In the genomic region with DNA sequence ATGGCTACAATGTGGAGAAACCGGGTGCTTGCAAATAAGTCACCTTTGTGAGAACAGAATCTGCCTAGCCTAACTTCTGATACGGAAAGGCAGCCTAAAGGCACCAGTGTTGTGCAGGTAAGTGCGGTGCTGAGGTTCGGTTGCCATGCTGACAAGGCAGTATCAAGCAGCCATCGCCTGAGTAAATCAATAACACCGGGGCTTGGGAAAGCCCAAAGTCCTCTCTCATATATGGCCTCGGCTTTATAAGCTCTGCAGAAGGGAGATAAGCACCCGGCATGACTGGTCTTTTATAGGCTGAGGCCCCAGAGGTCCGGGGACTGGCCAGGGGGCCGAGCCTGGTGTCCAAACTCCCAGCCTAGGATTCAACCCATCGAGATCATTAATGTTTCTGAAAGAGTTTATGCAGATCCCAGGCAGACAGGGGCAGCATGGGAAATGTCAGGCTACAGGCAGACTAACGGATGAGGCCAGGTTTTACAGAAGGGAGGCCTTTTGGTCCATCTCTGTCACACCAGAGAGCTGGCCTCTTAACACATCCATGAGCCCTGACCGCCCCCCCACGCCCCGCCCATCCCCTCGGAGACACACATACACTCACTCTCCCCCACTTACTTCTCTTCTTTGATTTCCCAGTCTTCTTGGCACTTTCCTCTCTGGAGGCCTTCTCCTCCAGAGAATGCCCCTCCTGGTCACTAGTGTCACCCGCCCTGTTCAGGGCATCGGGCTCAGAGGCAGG, we compare ENCODE assay signal across 31 cellular contexts. TPM values are rescaled to one million over a fixed set of nuclear protein-coding genes. Genes with fewer than 3 reads are reported as not detected.
A peak's percentile ranks its signal among the peaks of the same experiment; 100 is the strongest.
DNase-seq lines count a peak whose midpoint lies in the region; ATAC-seq, FAIRE-seq and TF ChIP-seq lines count a peak whose summit lies in the region.
"Had no signal": no experiment of that assay in that cellular context is flagged by ENCODE, and none has a peak within 500 bp of the region (broad histone marks: within the 10 kb centered on the region; RNA-seq: fewer than 3 reads in every experiment).

No MANE protein-coding gene starts in this region.

- H3K4me3 Mint-ChIP-seq in activated naive CD8-positive, alpha-beta T cell, result no peak overlapping the region
- no peak overlapping the region for H3K4me3 Mint-ChIP-seq in activated naive CD8-positive, alpha-beta T cell treated with anti-CD3 and anti-CD28 coated beads, Interleukin-2, amount 50 U/mL, for 24 hours
- no peak overlapping the region for H3K4me3 Mint-ChIP-seq in neural progenitor cell
- H3K4me3 Mint-ChIP-seq in osteocyte (ENCODE audit: unreplicated experiment), result no peak overlapping the region
- H3K4me3 Mint-ChIP-seq: activated naive CD4-positive, alpha-beta T cell treated with anti-CD3 and anti-CD28 coated beads, Interleukin-2, amount 50 U/mL, for 24 hours; CD4-positive, CD25-positive, alpha-beta regulatory T cell; memory B cell had no signal

- no peaks in the 10 kb centered on the region for H3K79me2 ChIP-seq in neural progenitor cell (ENCODE audit: low read depth)

- no peak for TF ChIP-seq CTCF in neural progenitor cell (IDR thresholded peaks at IDR 0.05)
- TF ChIP-seq CTCF in osteocyte (IDR thresholded peaks at IDR 0.05), result no peak
- no peak for TF ChIP-seq CTCF in right atrium auricular region (IDR thresholded peaks at IDR 0.05)

- H4K20me1 ChIP-seq in neural progenitor cell (ENCODE audit: low read depth), result no peaks in the 10 kb centered on the region

- H3K9ac ChIP-seq in neural progenitor cell, result no peak overlapping the region

- H3K9me3 ChIP-seq in neural progenitor cell (ENCODE audit: low read depth), result no peaks in the 10 kb centered on the region
- H3K9me3 ChIP-seq in right atrium auricular region, result no peaks in the 10 kb centered on the region
- H3K9me3 ChIP-seq: breast epithelium, gastroesophageal sphincter, upper lobe of right lung had no signal

- DNase-seq in activated naive CD8-positive, alpha-beta T cell treated with anti-CD3 and anti-CD28 coated beads, Interleukin-2, amount 50 U/mL, for 24 hours, result no peak
- DNase-seq in neural progenitor cell (ENCODE audit: low spot score) (no peak), osteocyte (ENCODE audit: extremely low spot score, unreplicated experiment) (no peak), DMS153 treated with DMSO at 0.1 percent for 48 hours (lab: John Stamatoyannopoulos, UW; ENCODE audit: unreplicated experiment) (no peak), right atrium auricular region (ENCODE audit: low spot score) (no peak)
- DNase-seq: 8988T; CD4-positive, CD25-positive, alpha-beta regulatory T cell; DMS 273 treated with DMSO at 0.1 percent for 48 hours; EL; HCEC 1CT; hippocampal formation; Karpas-422; NCI-H1417; NCI-H2081; NCI-H2227 treated with DMSO at 0.1 percent for 48 hours; NCI-H526 treated with DMSO at 0.1 percent for 48 hours; NK-92 treated with Interleukin-12 subunit alpha and Interleukin-12 subunit beta, amount 100 ng/mL, for 24 hours; Right ventricle myocardium superior; stimulated activated CD4-positive, alpha-beta T cell treated with anti-CD3 and anti-CD28 coated beads, Interleukin-15, amount 100 ng/mL, for 24 hours; stimulated activated CD4-positive, alpha-beta T cell treated with anti-CD3 and anti-CD28 coated beads, Interleukin-4, amount 100 ng/mL, for 4 hours; substantia nigra; upper lobe of right lung had no signal

- H3K36me3 ChIP-seq in neural progenitor cell, result no peaks in the 10 kb centered on the region
- H3K36me3 ChIP-seq in right atrium auricular region, result no peaks in the 10 kb centered on the region
- H3K36me3 ChIP-seq: breast epithelium had no signal

- H3K4me1 ChIP-seq in neural progenitor cell (no peaks in the 10 kb centered on the region), right atrium auricular region (no peaks in the 10 kb centered on the region)
- H3K4me1 ChIP-seq: breast epithelium, gastroesophageal sphincter, upper lobe of right lung had no signal

- peak overlapping the region; percentile 28 for H3K27ac Mint-ChIP-seq in activated naive CD8-positive, alpha-beta T cell
- no peak overlapping the region for H3K27ac Mint-ChIP-seq in activated naive CD8-positive, alpha-beta T cell treated with anti-CD3 and anti-CD28 coated beads, Interleukin-2, amount 50 U/mL, for 24 hours
- H3K27ac Mint-ChIP-seq in neural progenitor cell (peak overlapping the region; percentile 7), osteocyte (ENCODE audit: unreplicated experiment) (no peak overlapping the region)
- H3K27ac Mint-ChIP-seq: activated naive CD4-positive, alpha-beta T cell treated with anti-CD3 and anti-CD28 coated beads, Interleukin-2, amount 50 U/mL, for 24 hours; memory B cell had no signal

- no peaks in the 10 kb centered on the region for H3K9me3 Mint-ChIP-seq in activated naive CD8-positive, alpha-beta T cell (ENCODE audit: low read depth)
- no peaks in the 10 kb centered on the region for H3K9me3 Mint-ChIP-seq in activated naive CD8-positive, alpha-beta T cell treated with anti-CD3 and anti-CD28 coated beads, Interleukin-2, amount 50 U/mL, for 24 hours
- H3K9me3 Mint-ChIP-seq in neural progenitor cell (peaks cover 2% of the 10 kb centered on the region), osteocyte (ENCODE audit: unreplicated experiment) (no peaks in the 10 kb centered on the region)
- H3K9me3 Mint-ChIP-seq: activated naive CD4-positive, alpha-beta T cell treated with anti-CD3 and anti-CD28 coated beads, Interleukin-2, amount 50 U/mL, for 24 hours; memory B cell had no signal

- no peak overlapping the region for H3K27ac ChIP-seq in neural progenitor cell
- H3K27ac ChIP-seq in right atrium auricular region, result no peak overlapping the region
- H3K27ac ChIP-seq: breast epithelium, gastroesophageal sphincter, HL-60, upper lobe of right lung had no signal

- H3K4me2 ChIP-seq in neural progenitor cell, result no peak overlapping the region

- peak; percentile 64 for FAIRE-seq in islet of Langerhans (lab: Jason Lieb, UNC)
- FAIRE-seq: GM18507 had no signal

- no peaks in the 10 kb centered on the region for H3F3A ChIP-seq in neural progenitor cell (ENCODE audit: low read depth)

- H3K27me3 ChIP-seq in neural progenitor cell (no peaks in the 10 kb centered on the region), right atrium auricular region (no peaks in the 10 kb centered on the region)
- H3K27me3 ChIP-seq: gastroesophageal sphincter, upper lobe of right lung had no signal

- no peak for ATAC-seq in activated naive CD8-positive, alpha-beta T cell treated with anti-CD3 and anti-CD28 coated beads, Interleukin-2, amount 50 U/mL, for 24 hours
- ATAC-seq in GM19035 (IDR thresholded peaks at IDR 0.05; ENCODE audit: unreplicated experiment), result no peak
- ATAC-seq: gastroesophageal sphincter, upper lobe of right lung had no signal

- no peaks in the 10 kb centered on the region for H3K36me3 Mint-ChIP-seq in activated naive CD8-positive, alpha-beta T cell
- peaks cover 11% of the 10 kb centered on the region for H3K36me3 Mint-ChIP-seq in activated naive CD8-positive, alpha-beta T cell treated with anti-CD3 and anti-CD28 coated beads, Interleukin-2, amount 50 U/mL, for 24 hours (ENCODE audit: low read depth)
- H3K36me3 Mint-ChIP-seq in neural progenitor cell (peaks cover 2% of the 10 kb centered on the region), osteocyte (ENCODE audit: unreplicated experiment) (peaks cover 13% of the 10 kb centered on the region)

- no peaks in the 10 kb centered on the region for H3K27me3 Mint-ChIP-seq in activated naive CD8-positive, alpha-beta T cell
- no peaks in the 10 kb centered on the region for H3K27me3 Mint-ChIP-seq in activated naive CD8-positive, alpha-beta T cell treated with anti-CD3 and anti-CD28 coated beads, Interleukin-2, amount 50 U/mL, for 24 hours
- H3K27me3 Mint-ChIP-seq in neural progenitor cell (ENCODE audit: insufficient read depth, low read depth), result peaks cover 6% of the 10 kb centered on the region
- no peaks in the 10 kb centered on the region for H3K27me3 Mint-ChIP-seq in osteocyte (ENCODE audit: unreplicated experiment)
- H3K27me3 Mint-ChIP-seq: activated naive CD4-positive, alpha-beta T cell treated with anti-CD3 and anti-CD28 coated beads, Interleukin-2, amount 50 U/mL, for 24 hours; CD4-positive, CD25-positive, alpha-beta regulatory T cell; memory B cell had no signal

- H3K4me3 ChIP-seq in neural progenitor cell (no peak overlapping the region), right atrium auricular region (no peak overlapping the region)
- H3K4me3 ChIP-seq: breast epithelium, gastroesophageal sphincter, upper lobe of right lung had no signal

- no peak overlapping the region for H2AFZ ChIP-seq in neural progenitor cell (replicated peaks)

- no peaks in the 10 kb centered on the region for H3K4me1 Mint-ChIP-seq in activated naive CD8-positive, alpha-beta T cell (ENCODE audit: low read depth)
- no peaks in the 10 kb centered on the region for H3K4me1 Mint-ChIP-seq in activated naive CD8-positive, alpha-beta T cell treated with anti-CD3 and anti-CD28 coated beads, Interleukin-2, amount 50 U/mL, for 24 hours
- no peaks in the 10 kb centered on the region for H3K4me1 Mint-ChIP-seq in neural progenitor cell
- no peaks in the 10 kb centered on the region for H3K4me1 Mint-ChIP-seq in osteocyte (ENCODE audit: unreplicated experiment)
- H3K4me1 Mint-ChIP-seq: activated naive CD4-positive, alpha-beta T cell treated with anti-CD3 and anti-CD28 coated beads, Interleukin-2, amount 50 U/mL, for 24 hours; CD4-positive, CD25-positive, alpha-beta regulatory T cell; memory B cell had no signal

RNA-seq across cellular contexts. Expression of a gene that starts 38.5 kb away (rescaled TPM):
- total RNA-seq in neural progenitor cell (ENCODE audit: low replicate concordance) (0.12 TPM in 1 of 2 replicates, not detected in the other), osteocyte (24.9 and 25.2 TPM in 2 replicates), right atrium auricular region (1 to 10 TPM; 4.1 to 8.6 TPM)

Comparison
In these comparisons a context has a peak if more than half of its experiments do, and no peak if none do; other contexts are left out.
1. H3K27ac Mint-ChIP-seq: peak in activated naive CD8-positive, alpha-beta T cell (single experiment) and neural progenitor cell (single experiment); none in activated naive CD8-positive, alpha-beta T cell treated with anti-CD3 and anti-CD28 coated beads, Interleukin-2, amount 50 U/mL, for 24 hours (single experiment) and osteocyte (single experiment).